In the genomic region with DNA sequence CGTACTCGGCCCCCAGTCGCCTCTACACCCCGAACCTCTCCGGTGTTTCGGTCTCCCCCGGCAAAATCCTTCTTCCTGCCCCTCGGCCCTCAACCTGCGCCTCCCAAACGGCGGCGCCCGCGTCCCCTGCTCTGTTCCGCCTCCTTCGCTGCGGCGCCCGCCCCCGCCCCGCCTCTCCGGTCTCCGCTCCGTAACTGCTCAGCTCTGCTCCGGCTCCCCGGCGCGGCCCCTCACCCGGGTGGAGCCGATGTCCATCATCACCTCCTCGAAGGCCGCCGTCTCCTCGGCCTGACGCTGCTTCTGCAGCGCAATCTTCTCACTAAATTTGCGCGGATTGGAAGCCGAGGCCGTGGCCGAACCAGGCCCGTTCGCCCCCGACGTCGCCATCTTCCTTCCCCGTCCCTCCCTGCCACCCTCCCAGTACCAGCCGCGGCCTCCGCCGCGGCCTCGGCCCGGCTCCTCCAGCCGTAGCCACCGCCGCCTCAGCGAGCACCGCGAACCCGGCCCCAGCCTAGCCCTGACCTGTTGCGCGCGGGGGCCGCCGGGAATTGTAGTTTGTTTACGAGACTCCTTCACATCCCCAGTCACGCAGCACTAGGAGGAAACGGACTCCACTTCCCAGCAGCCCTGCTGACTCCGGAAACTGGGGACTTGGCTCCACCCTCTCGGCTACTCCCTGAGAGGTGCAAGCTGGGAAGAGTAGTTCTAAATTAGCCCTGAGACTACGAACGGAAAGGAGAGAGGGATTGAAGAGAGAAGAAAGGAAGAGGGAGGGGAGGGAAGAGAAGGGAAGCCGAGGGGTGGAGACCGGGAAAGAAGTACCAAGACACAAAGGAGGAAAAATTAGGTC, we compare ENCODE assay signal across 8 cellular contexts. TPM values are rescaled to one million over a fixed set of nuclear protein-coding genes. Genes with fewer than 3 reads are reported as not detected.
DNase-seq lines count a peak whose midpoint lies in the region; ATAC-seq and TF ChIP-seq lines count a peak whose summit lies in the region.

A gene with protein sequence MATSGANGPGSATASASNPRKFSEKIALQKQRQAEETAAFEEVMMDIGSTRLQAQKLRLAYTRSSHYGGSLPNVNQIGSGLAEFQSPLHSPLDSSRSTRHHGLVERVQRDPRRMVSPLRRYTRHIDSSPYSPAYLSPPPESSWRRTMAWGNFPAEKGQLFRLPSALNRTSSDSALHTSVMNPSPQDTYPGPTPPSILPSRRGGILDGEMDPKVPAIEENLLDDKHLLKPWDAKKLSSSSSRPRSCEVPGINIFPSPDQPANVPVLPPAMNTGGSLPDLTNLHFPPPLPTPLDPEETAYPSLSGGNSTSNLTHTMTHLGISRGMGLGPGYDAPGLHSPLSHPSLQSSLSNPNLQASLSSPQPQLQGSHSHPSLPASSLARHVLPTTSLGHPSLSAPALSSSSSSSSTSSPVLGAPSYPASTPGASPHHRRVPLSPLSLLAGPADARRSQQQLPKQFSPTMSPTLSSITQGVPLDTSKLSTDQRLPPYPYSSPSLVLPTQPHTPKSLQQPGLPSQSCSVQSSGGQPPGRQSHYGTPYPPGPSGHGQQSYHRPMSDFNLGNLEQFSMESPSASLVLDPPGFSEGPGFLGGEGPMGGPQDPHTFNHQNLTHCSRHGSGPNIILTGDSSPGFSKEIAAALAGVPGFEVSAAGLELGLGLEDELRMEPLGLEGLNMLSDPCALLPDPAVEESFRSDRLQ (minus strand): TSS at position 502 of the 850 bp plus-strand sequence. CDS start 115 bp downstream, at position 387.

- H3K36me3 Mint-ChIP-seq in activated T-cell treated with anti-CD3 and anti-CD28 coated beads, Interleukin-2, amount 50 U/mL, for 24 hours (ENCODE audit: low read depth) = peaks cover 80% of the 10 kb centered on the region

- peak within 1 kb of the TSS; percentile 98 for H3K27ac Mint-ChIP-seq in activated T-cell treated with anti-CD3 and anti-CD28 coated beads, Interleukin-2, amount 50 U/mL, for 24 hours

- peak; percentile 78 for TF ChIP-seq POLR2A in erythroblast (IDR thresholded peaks at IDR 0.05; ENCODE audit: low read length)

- H3K27me3 Mint-ChIP-seq in activated T-cell treated with anti-CD3 and anti-CD28 coated beads, Interleukin-2, amount 50 U/mL, for 24 hours = no peaks in the 10 kb centered on the region

- H3K9me3 ChIP-seq in mucosa of rectum (ENCODE audit: control insufficient read depth in 2 of 2, low read length in 2 of 2) = no peaks in the 10 kb centered on the region

- peak within 1 kb of the TSS; percentile 93 to 95 for H3K27ac ChIP-seq in mucosa of rectum (ENCODE audit: low read depth in 2 of 2, low read length in 2 of 2)

- H3K4me3 ChIP-seq in mucosa of rectum (ENCODE audit: low read length in 2 of 2) = peak within 1 kb of the TSS; percentile 82 to 98

- H3K9ac ChIP-seq in mucosa of rectum (ENCODE audit: low read depth in 1 of 2, low read length in 2 of 2) = peak within 1 kb of the TSS; percentile 87 to 94

- H3K4me1 ChIP-seq in mucosa of rectum (ENCODE audit: control insufficient read depth in 2 of 2, insufficient read depth in 2 of 2, low read length in 2 of 2) = peaks cover 31 to 45% of the 10 kb centered on the region in 2 donors

- no peaks in the 10 kb centered on the region for H3K27me3 ChIP-seq in mucosa of rectum (ENCODE audit: control insufficient read depth in 2 of 2, insufficient read depth in 2 of 2, low read length in 2 of 2)

- H3K4me1 Mint-ChIP-seq in activated T-cell treated with anti-CD3 and anti-CD28 coated beads, Interleukin-2, amount 50 U/mL, for 24 hours (ENCODE audit: low read depth) = peaks cover 67% of the 10 kb centered on the region

- no peaks in the 10 kb centered on the region for H3K9me3 Mint-ChIP-seq in activated T-cell treated with anti-CD3 and anti-CD28 coated beads, Interleukin-2, amount 50 U/mL, for 24 hours

- peak; percentile 99 for DNase-seq in DMS53 (lab: John Stamatoyannopoulos, UW)
- peak; percentile 93 for DNase-seq in KG1 (lab: John Stamatoyannopoulos, UW)
- DNase-seq in activated T-cell treated with anti-CD3 and anti-CD28 coated beads, Interleukin-2, amount 50 U/mL, for 24 hours = peak; percentile 95
- peak; percentile 97 to 99 for DNase-seq in erythroblast (lab: John Stamatoyannopoulos, UW)
- DNase-seq in stimulated activated CD8-positive, alpha-beta memory T cell treated with anti-CD3 and anti-CD28 coated beads, Interleukin-4, amount 100 ng/mL, for 48 hours = peak; percentile 98

- ATAC-seq in GM21723 (IDR thresholded peaks at IDR 0.05; ENCODE audit: unreplicated experiment) = peak; percentile 81

- H3K4me3 Mint-ChIP-seq in activated T-cell treated with anti-CD3 and anti-CD28 coated beads, Interleukin-2, amount 50 U/mL, for 24 hours = peak within 1 kb of the TSS; percentile 93

- H3K36me3 ChIP-seq in mucosa of rectum (ENCODE audit: control insufficient read depth in 2 of 2, insufficient read depth in 2 of 2, low read length in 2 of 2) = peaks cover 12 to 26% of the 10 kb centered on the region in 2 donors

TF ChIP-seq in PFSK-1, 5 proteins besides CTCF, POLR2A, EP300 and RAD21:
- peak; percentile 78; the same call in 1 of the 2 replicates for TF ChIP-seq POLR2AphosphoS5 (IDR thresholded peaks at IDR 0.05; ENCODE audit: low read depth, low read length)
- TF ChIP-seq, protein P1, sequence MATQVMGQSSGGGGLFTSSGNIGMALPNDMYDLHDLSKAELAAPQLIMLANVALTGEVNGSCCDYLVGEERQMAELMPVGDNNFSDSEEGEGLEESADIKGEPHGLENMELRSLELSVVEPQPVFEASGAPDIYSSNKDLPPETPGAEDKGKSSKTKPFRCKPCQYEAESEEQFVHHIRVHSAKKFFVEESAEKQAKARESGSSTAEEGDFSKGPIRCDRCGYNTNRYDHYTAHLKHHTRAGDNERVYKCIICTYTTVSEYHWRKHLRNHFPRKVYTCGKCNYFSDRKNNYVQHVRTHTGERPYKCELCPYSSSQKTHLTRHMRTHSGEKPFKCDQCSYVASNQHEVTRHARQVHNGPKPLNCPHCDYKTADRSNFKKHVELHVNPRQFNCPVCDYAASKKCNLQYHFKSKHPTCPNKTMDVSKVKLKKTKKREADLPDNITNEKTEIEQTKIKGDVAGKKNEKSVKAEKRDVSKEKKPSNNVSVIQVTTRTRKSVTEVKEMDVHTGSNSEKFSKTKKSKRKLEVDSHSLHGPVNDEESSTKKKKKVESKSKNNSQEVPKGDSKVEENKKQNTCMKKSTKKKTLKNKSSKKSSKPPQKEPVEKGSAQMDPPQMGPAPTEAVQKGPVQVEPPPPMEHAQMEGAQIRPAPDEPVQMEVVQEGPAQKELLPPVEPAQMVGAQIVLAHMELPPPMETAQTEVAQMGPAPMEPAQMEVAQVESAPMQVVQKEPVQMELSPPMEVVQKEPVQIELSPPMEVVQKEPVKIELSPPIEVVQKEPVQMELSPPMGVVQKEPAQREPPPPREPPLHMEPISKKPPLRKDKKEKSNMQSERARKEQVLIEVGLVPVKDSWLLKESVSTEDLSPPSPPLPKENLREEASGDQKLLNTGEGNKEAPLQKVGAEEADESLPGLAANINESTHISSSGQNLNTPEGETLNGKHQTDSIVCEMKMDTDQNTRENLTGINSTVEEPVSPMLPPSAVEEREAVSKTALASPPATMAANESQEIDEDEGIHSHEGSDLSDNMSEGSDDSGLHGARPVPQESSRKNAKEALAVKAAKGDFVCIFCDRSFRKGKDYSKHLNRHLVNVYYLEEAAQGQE (IDR thresholded peaks at IDR 0.05; ENCODE audit: insufficient read depth in 1 of 2, low read depth in 2 of 2, low read length in 2 of 2) = no peak
- TF ChIP-seq TAF1 (IDR thresholded peaks at IDR 0.05; ENCODE audit: borderline replicate concordance, insufficient read depth, low read length) = no peak; the same call in 1 of the 2 replicates
- peak; percentile 14; the same call in 1 of the 2 replicates for TF ChIP-seq SIN3A (IDR thresholded peaks at IDR 0.05; ENCODE audit: borderline replicate concordance, insufficient read depth, low read length)
- TF ChIP-seq FOXP2 (optimal IDR thresholded peaks at IDR 0.05; ENCODE audit: borderline replicate concordance, extremely low read depth, extremely low read length, insufficient read depth) = no peak

RNA-seq across cellular contexts. Expression of the gene that starts here (rescaled TPM):
- 56.2 TPM for polyA plus RNA-seq in PFSK-1 (2012; ENCODE audit: insufficient read length, low read depth)

Comparison
In these comparisons a context has a peak if more than half of its experiments do, and no peak if none do; other contexts are left out.
1. Peak in every context shown above with its lines: DNase-seq, ATAC-seq, H3K4me3 ChIP-seq and H3K27ac ChIP-seq.